14 cellular contexts compared by ENCODE assay signal in genomic region chr16:87936016-87936374, GRCh38. TPM values are rescaled to one million over a fixed set of nuclear protein-coding genes. Genes with fewer than 3 reads are reported as not detected.
"Had no signal": no experiment of that assay in that cellular context is flagged by ENCODE, and none has a peak within 500 bp of the region (broad histone marks: within the 10 kb centered on the region; RNA-seq: fewer than 3 reads in every experiment).

No MANE protein-coding gene starts in this region.

RNA-seq across cellular contexts. Expression of gene CA5A, which starts 0.3 kb away (rescaled TPM):
- total RNA-seq: activated B cell treated with CpG ODN at 0.5 μM for 24 hours; activated CD4-positive, alpha-beta memory T cell treated with anti-CD3 and anti-CD28 coated beads for 36 hours; activated CD4-positive, alpha-beta memory T cell treated with anti-CD3 and anti-CD28 coated beads, Interleukin-2, amount 10 ng/mL, durations not matched to agents 7 days and 5 days; activated CD4-positive, alpha-beta T cell treated with anti-CD3 and anti-CD28 coated beads for 36 hours; activated CD4-positive, alpha-beta T cell treated with anti-CD3 and anti-CD28 coated beads, Interleukin-2, amount 10 ng/mL, durations not matched to agents 24 days and 14 days; activated CD4-positive, alpha-beta T cell treated with anti-CD3 and anti-CD28 coated beads, Interleukin-2, amount 10 ng/mL, durations not matched to agents 7 days and 5 days; activated CD8-positive, alpha-beta memory T cell treated with anti-CD3 and anti-CD28 coated beads for 36 hours; activated CD8-positive, alpha-beta memory T cell treated with anti-CD3 and anti-CD28 coated beads, Interleukin-2, amount 10 ng/mL, durations not matched to agents 7 days and 5 days; activated CD8-positive, alpha-beta T cell treated with anti-CD3 and anti-CD28 coated beads for 36 hours; activated CD8-positive, alpha-beta T cell treated with anti-CD3 and anti-CD28 coated beads, Interleukin-2, amount 10 ng/mL, durations not matched to agents 7 days and 5 days; T-helper 1 cell treated with Interleukin-12 subunit alpha and Interleukin-12 subunit beta and Interleukin-4 antibody, amounts not matched to agents 30 ng/mL and 1 ng/mL, for 36 hours; T-helper 17 cell; T-helper 2 cell treated with Interferon-gamma antibody and Interleukin-4, amounts not matched to agents 100 ng/mL and 5 ng/mL, for 36 hours; WTC11 had no signal
